8 cellular contexts compared by ENCODE assay signal in genomic region chr13:112588490-112589297, GRCh38.
DNase-seq lines count a peak whose midpoint lies in the region; ATAC-seq and TF ChIP-seq lines count a peak whose summit lies in the region.

No MANE protein-coding gene starts in this region.

- peaks cover 40% of the 10 kb centered on the region for H3K79me2 ChIP-seq in OCI-LY1 (ENCODE audit: insufficient read depth, low read length)

- H4K20me1 ChIP-seq in OCI-LY1 (ENCODE audit: insufficient read depth, low read length) = no peaks in the 10 kb centered on the region

- H3K4me2 ChIP-seq in OCI-LY1 (ENCODE audit: low read length) = peak overlapping the region; percentile 94

- H3K9me2 ChIP-seq in OCI-LY1 (ENCODE audit: low read depth, low read length) = no peaks in the 10 kb centered on the region

- H3F3A ChIP-seq in OCI-LY1 (ENCODE audit: insufficient read depth, low read length) = no peaks in the 10 kb centered on the region

- H3K4me3 ChIP-seq in OCI-LY1 (ENCODE audit: low read depth, low read length, poor library complexity, severe bottlenecking) = peak overlapping the region; percentile 91
- H3K4me3 ChIP-seq in effector memory CD4-positive, alpha-beta T cell (ENCODE audit: insufficient read depth, low read depth, low read length, poor library complexity, severe bottlenecking) = peak overlapping the region; percentile 97
- peak overlapping the region; percentile 95 for H3K4me3 ChIP-seq in neuron (ENCODE audit: low read length)

- no peaks in the 10 kb centered on the region for H3K9me3 ChIP-seq in OCI-LY1 (ENCODE audit: low read length)
- H3K9me3 ChIP-seq in effector memory CD4-positive, alpha-beta T cell (ENCODE audit: control insufficient read depth, low read length) = no peaks in the 10 kb centered on the region
- H3K9me3 ChIP-seq in neuron (ENCODE audit: low read length) = no peaks in the 10 kb centered on the region

- H3K36me3 ChIP-seq in OCI-LY1 (ENCODE audit: insufficient read depth, low read length) (0 out of 2 replicates have a peak, but pooled peaks cover 10% of the 10 kb centered on the region), neuron (ENCODE audit: insufficient read depth, low read length) (no peaks in the 10 kb centered on the region)
- H3K36me3 ChIP-seq in effector memory CD4-positive, alpha-beta T cell (ENCODE audit: control insufficient read depth, insufficient read depth, low read length) = no peaks in the 10 kb centered on the region

- H3K4me1 ChIP-seq in OCI-LY1 (ENCODE audit: insufficient read depth, low read length, severe bottlenecking) (peaks cover 40% of the 10 kb centered on the region), neuron (ENCODE audit: insufficient read depth, low read length) (peaks cover 9% of the 10 kb centered on the region)
- H3K4me1 ChIP-seq in effector memory CD4-positive, alpha-beta T cell (ENCODE audit: control insufficient read depth, insufficient read depth, low read length, poor library complexity, severe bottlenecking) = peaks cover 7% of the 10 kb centered on the region

- no peaks in the 10 kb centered on the region for H3K27me3 ChIP-seq in OCI-LY1 (ENCODE audit: insufficient read depth, low read length)
- no peaks in the 10 kb centered on the region for H3K27me3 ChIP-seq in effector memory CD4-positive, alpha-beta T cell (replicated peaks; ENCODE audit: control insufficient read depth, insufficient read depth, low read length, poor library complexity, severe bottlenecking)
- H3K27me3 ChIP-seq in neuron (ENCODE audit: insufficient read depth, low read length) = no peaks in the 10 kb centered on the region

- H2AFZ ChIP-seq in OCI-LY1 (ENCODE audit: low read length) (peak overlapping the region; percentile 22), neuron (ENCODE audit: low read depth, low read length) (peak overlapping the region; percentile 94)

- DNase-seq in NCI-H2196 (lab: John Stamatoyannopoulos, UW; ENCODE audit: unreplicated experiment) (peak; percentile 8), NCI-H2196 treated with DMSO at 0.1 percent for 48 hours (lab: John Stamatoyannopoulos, UW; ENCODE audit: unreplicated experiment) (no peak), activated gamma-delta T cell treated with Interleukin-2 at 50 U/mL for 16 hours (no peak), RPMI8226 (no peak)
- no peak for DNase-seq in effector memory CD4-positive, alpha-beta T cell

- H3K27ac ChIP-seq in OCI-LY1 (ENCODE audit: low read depth, low read length, poor library complexity, severe bottlenecking) = peak overlapping the region; percentile 77
- H3K27ac ChIP-seq in effector memory CD4-positive, alpha-beta T cell (ENCODE audit: insufficient read depth, low read length, poor library complexity, severe bottlenecking) = peak overlapping the region; percentile 68

- no peak for TF ChIP-seq CTCF in OCI-LY1 (IDR thresholded peaks at IDR 0.05; ENCODE audit: low read length)

- no peak for ATAC-seq in HG03469 (IDR thresholded peaks at IDR 0.05; ENCODE audit: unreplicated experiment)

- H3K9ac ChIP-seq in OCI-LY1 (ENCODE audit: low read length) = peak overlapping the region; percentile 97
